ENCODE assay signal across 8 cellular contexts in genomic region chr1:75723989-75724471, GRCh38. TPM values are rescaled to one million over a fixed set of nuclear protein-coding genes. Genes with fewer than 3 reads are reported as not detected.
A peak's percentile ranks its signal among the peaks of the same experiment; 100 is the strongest.
DNase-seq lines count a peak whose midpoint lies in the region; ATAC-seq and TF ChIP-seq lines count a peak whose summit lies in the region.

No MANE protein-coding gene starts in this region.

- H3K4me3 Mint-ChIP-seq in naive B cell = peak overlapping the region; percentile 96 to 100 (median 98)
- H3K4me3 Mint-ChIP-seq in stimulated activated naive CD8-positive, alpha-beta T cell treated with anti-CD3 and anti-CD28 coated beads, Interleukin-15, Interleukin-2, amounts not matched to agents 100 ng/mL and 50 ng/mL, for 24 hours = peak overlapping the region; percentile 93

- peak overlapping the region; percentile 94 for H3K27ac ChIP-seq in HL-60 (replicated peaks)
- peak overlapping the region; percentile 81 for H3K27ac ChIP-seq in fibroblast of lung (ENCODE audit: insufficient read depth, low read length)

- no peaks in the 10 kb centered on the region for H3K9me3 Mint-ChIP-seq in naive B cell
- no peaks in the 10 kb centered on the region for H3K9me3 Mint-ChIP-seq in stimulated activated naive CD8-positive, alpha-beta T cell treated with anti-CD3 and anti-CD28 coated beads, Interleukin-15, Interleukin-2, amounts not matched to agents 100 ng/mL and 50 ng/mL, for 24 hours

- peak overlapping the region; percentile 88 for H3K4me2 ChIP-seq in fibroblast of lung (ENCODE audit: extremely low read depth, insufficient read depth, low read length)

- H3K79me2 ChIP-seq in fibroblast of lung (ENCODE audit: control insufficient read depth, insufficient read depth, low read length) = peaks cover 22% of the 10 kb centered on the region

- no peaks in the 10 kb centered on the region for H3K27me3 Mint-ChIP-seq in naive B cell
- no peaks in the 10 kb centered on the region for H3K27me3 Mint-ChIP-seq in stimulated activated naive CD8-positive, alpha-beta T cell treated with anti-CD3 and anti-CD28 coated beads, Interleukin-15, Interleukin-2, amounts not matched to agents 100 ng/mL and 50 ng/mL, for 24 hours

- H3K9me3 ChIP-seq in fibroblast of lung (ENCODE audit: control insufficient read depth, insufficient read depth, low read depth, low read length) = no peaks in the 10 kb centered on the region

- no peaks in the 10 kb centered on the region for H3K36me3 Mint-ChIP-seq in naive B cell
- H3K36me3 Mint-ChIP-seq in stimulated activated naive CD8-positive, alpha-beta T cell treated with anti-CD3 and anti-CD28 coated beads, Interleukin-15, Interleukin-2, amounts not matched to agents 100 ng/mL and 50 ng/mL, for 24 hours (ENCODE audit: low read depth) = no peaks in the 10 kb centered on the region

- TF ChIP-seq CTCF in HL-60 (IDR thresholded peaks at IDR 0.05; ENCODE audit: insufficient read depth, low read length) (no peak), fibroblast of lung (conservative IDR thresholded peaks at IDR 0.05 in 1 of 2, IDR thresholded peaks at IDR 0.05 in 1 of 2; ENCODE audit: low read depth in 1 of 2, low read length in 2 of 2) (no peak)

- no peaks in the 10 kb centered on the region for H3K36me3 ChIP-seq in fibroblast of lung (ENCODE audit: control insufficient read depth, insufficient read depth, low read length)

- DNase-seq in D341Med (ENCODE audit: low spot score) (peak; percentile 88), HL-60 (ENCODE audit: low read depth in 1 of 2, low spot score in 1 of 2) (peak in 1 of 2 experiments; percentile 81), NOMO-1 treated with dmso at 0.1 percent for 144 hours (lab: John Stamatoyannopoulos, UW; ENCODE audit: unreplicated experiment) (peak; percentile 68), activated T-helper 1 cell treated with Interleukin-2 at 50 U/mL for 16 hours (ENCODE audit: low read depth) (peak; percentile 55), fibroblast of lung (ENCODE audit: low read depth in 2 of 2) (peak; percentile 81 to 85), naive B cell (no peak)

- H4K20me1 ChIP-seq in fibroblast of lung (ENCODE audit: control insufficient read depth, extremely low read depth, insufficient read depth, low read length) = no peaks in the 10 kb centered on the region

- peak overlapping the region; percentile 73 for H3K4me3 ChIP-seq in HL-60 (replicated peaks; ENCODE audit: insufficient read depth, low read length)
- peak overlapping the region; percentile 85 to 94 (median 90) for H3K4me3 ChIP-seq in fibroblast of lung (replicated peaks in 1 of 4; ENCODE audit: control extremely low read depth in 1 of 4, insufficient read depth in 1 of 4, low read depth in 3 of 4, low read length in 4 of 4)

- H3K9ac ChIP-seq in fibroblast of lung (ENCODE audit: insufficient read depth, low read length) = peak overlapping the region; percentile 76

- H3K27ac Mint-ChIP-seq in naive B cell = peak overlapping the region; percentile 69 to 99 (median 98)
- H3K27ac Mint-ChIP-seq in stimulated activated naive CD8-positive, alpha-beta T cell treated with anti-CD3 and anti-CD28 coated beads, Interleukin-15, Interleukin-2, amounts not matched to agents 100 ng/mL and 50 ng/mL, for 24 hours = peak overlapping the region; percentile 95

- H3K27me3 ChIP-seq in HL-60 (ENCODE audit: insufficient read depth, poor library complexity, severe bottlenecking) (no peaks in the 10 kb centered on the region), fibroblast of lung (ENCODE audit: control insufficient read depth, insufficient read depth, low read length) (no peaks in the 10 kb centered on the region)

- ATAC-seq in GM21360 (IDR thresholded peaks at IDR 0.05; ENCODE audit: unreplicated experiment) (peak; percentile 78), naive B cell (ENCODE audit: low read depth in 2 of 2) (peak; percentile 76 to 77)

- peaks cover 13 to 46% (median 43%) of the 10 kb centered on the region in 3 donors for H3K4me1 Mint-ChIP-seq in naive B cell
- peaks cover 44% of the 10 kb centered on the region for H3K4me1 Mint-ChIP-seq in stimulated activated naive CD8-positive, alpha-beta T cell treated with anti-CD3 and anti-CD28 coated beads, Interleukin-15, Interleukin-2, amounts not matched to agents 100 ng/mL and 50 ng/mL, for 24 hours (ENCODE audit: low read depth)

- H2AFZ ChIP-seq in fibroblast of lung (ENCODE audit: low read length) = peak overlapping the region; percentile 94

- peaks cover 2% of the 10 kb centered on the region for H3K4me1 ChIP-seq in fibroblast of lung (ENCODE audit: control insufficient read depth, extremely low read depth, insufficient read depth, low read length)

RNA-seq across cellular contexts. Expression of gene ACADM, which starts 0.5 kb away (rescaled TPM):
- 29.9 and 36.7 TPM in 2 replicates for total RNA-seq in fibroblast of lung
- polyA plus RNA-seq in fibroblast of lung = 29.9 and 31.7 TPM in 2 replicates
- 20.4 and 22.5 TPM in 2 replicates for polyA plus RNA-seq in fibroblast of lung (2012)
- 5.2 TPM in 1 of 2 replicates, not detected in the other for polyA minus RNA-seq in fibroblast of lung (ENCODE audit: low replicate concordance)
- polyA plus RNA-seq in naive B cell (ENCODE audit: low read depth in 6 of 6) = 10 to 100 TPM; 58.5 to 89.4 (median 72.7) TPM
